Comparison of ENCODE assay signal across 8 cellular contexts in genomic region chr1:146387750-146388469, GRCh38.
A peak's percentile ranks its signal among the peaks of the same experiment; 100 is the strongest.
DNase-seq lines count a peak whose midpoint lies in the region; ATAC-seq and TF ChIP-seq lines count a peak whose summit lies in the region.
"Not testable (repeated sequence)": the region's sequence is repeated elsewhere in the genome, so short reads cannot be mapped to it uniquely, and the experiment has no call there.

No MANE protein-coding gene starts in this region.

- not testable (repeated sequence) for H2BK15ac ChIP-seq in IMR-90 (ENCODE audit: low read depth, low read length)

- dilution Hi-C loops in IMR-90 (cut with HindIII; ENCODE audit: low sequenced_read_pairs, unreplicated experiment) = not testable (repeated sequence)

- WGBS in IMR-90 (ENCODE audit: extremely low coverage in 2 of 2, insufficient read length in 1 of 2), 2 experiments = no CpG with 5 or more reads among the region's 10 CpGs

- H3K36me3 ChIP-seq in IMR-90 (ENCODE audit: control insufficient read depth, insufficient read depth, low read length); PC-3 (ENCODE audit: low read depth, low read length); vagina: not testable (repeated sequence)

- H4K5ac ChIP-seq in IMR-90 (ENCODE audit: low read depth, low read length) = not testable (repeated sequence)

- peak; percentile 6; the same call in 1 of the 2 replicates for TF ChIP-seq POLR2A in IMR-90 (IDR thresholded peaks at IDR 0.05; ENCODE audit: low read depth, low read length)
- not testable (repeated sequence) for TF ChIP-seq POLR2A in vagina (IDR thresholded peaks at IDR 0.05)

- not testable (repeated sequence) for H3K4me1 ChIP-seq in IMR-90 (ENCODE audit: control insufficient read depth, insufficient read depth, low read length); PC-3 (ENCODE audit: insufficient read depth, low read length); vagina

- H3K4me1 Mint-ChIP-seq in activated CD8-positive, alpha-beta T cell treated with anti-CD3 and anti-CD28 coated beads, Interleukin-2, amount 10 ng/mL, durations not matched to agents 7 days and 5 days (ENCODE audit: low read depth) = peaks cover 24% of the 10 kb centered on the region
- peaks cover 13% of the 10 kb centered on the region for H3K4me1 Mint-ChIP-seq in central memory CD8-positive, alpha-beta T cell

- ATAC-seq in GM18517 (IDR thresholded peaks at IDR 0.05; ENCODE audit: unreplicated experiment) = peak; percentile 53
- not testable (repeated sequence) for ATAC-seq in IMR-90 (ENCODE audit: low read depth); PC-3; activated CD8-positive, alpha-beta T cell treated with anti-CD3 and anti-CD28 coated beads, Interleukin-2, amount 10 ng/mL, durations not matched to agents 7 days and 5 days; central memory CD8-positive, alpha-beta T cell (replicated peaks; ENCODE audit: extremely low read depth, poor library complexity, severe bottlenecking)

- not testable (repeated sequence) for H3K9me2 ChIP-seq in PC-3 (replicated peaks; ENCODE audit: low read length)

- in situ Hi-C loops in IMR-90 (cut with MboI; ENCODE audit: low sequenced_read_pairs) = not testable (repeated sequence)

- not testable (repeated sequence) for H2BK5ac ChIP-seq in IMR-90 (ENCODE audit: low read depth, low read length, poor library complexity, severe bottlenecking)

- H2BK120ac ChIP-seq in IMR-90 (ENCODE audit: low read depth, low read length) = not testable (repeated sequence)

- H2AK5ac ChIP-seq in IMR-90 (ENCODE audit: low read depth, low read length) = not testable (repeated sequence)

- not testable (repeated sequence) for H3K9me1 ChIP-seq in IMR-90 (ENCODE audit: insufficient read depth, low read length)

- not testable (repeated sequence) for H3K18ac ChIP-seq in IMR-90 (ENCODE audit: low read depth, low read length)

- H3K4me2 ChIP-seq in IMR-90 (ENCODE audit: low read depth, low read length) = 0 out of 2 replicates have a peak overlapping the region, but pooled peaks have one; percentile 10
- peak overlapping the region; percentile 66 for H3K4me2 ChIP-seq in PC-3 (ENCODE audit: low read length)

- not testable (repeated sequence) for H4K91ac ChIP-seq in IMR-90 (ENCODE audit: insufficient read depth, low read depth, low read length)

- H2BK20ac ChIP-seq in IMR-90 (ENCODE audit: low read depth, low read length) = not testable (repeated sequence)

- BruUV-seq in IMR-90 (replicated peaks; lab: Mats Ljungman, UMichigan); PC-3 (replicated peaks; lab: Mats Ljungman, UMichigan): not testable (repeated sequence)

- not testable (repeated sequence) for H3K4ac ChIP-seq in IMR-90 (ENCODE audit: low read depth, low read length)

- not testable (repeated sequence) for H3K36me3 Mint-ChIP-seq in activated CD8-positive, alpha-beta T cell treated with anti-CD3 and anti-CD28 coated beads, Interleukin-2, amount 10 ng/mL, durations not matched to agents 7 days and 5 days (ENCODE audit: low read depth)
- peaks cover 12% of the 10 kb centered on the region for H3K36me3 Mint-ChIP-seq in central memory CD8-positive, alpha-beta T cell (ENCODE audit: insufficient read depth)

- not testable (repeated sequence) for TF ChIP-seq CTCF in IMR-90 (conservative IDR thresholded peaks at IDR 0.05; ENCODE audit: low read depth, low read length); PC-3 (conservative IDR thresholded peaks at IDR 0.05; ENCODE audit: low read depth, low read length); vagina (IDR thresholded peaks at IDR 0.05)

- not testable (repeated sequence) for H2AK9ac ChIP-seq in IMR-90 (replicated peaks; ENCODE audit: low read depth, low read length, poor library complexity)

- H3K79me2 ChIP-seq in PC-3 (ENCODE audit: low read length) = not testable (repeated sequence)

- H3K9me3 ChIP-seq in IMR-90 (ENCODE audit: control insufficient read depth, insufficient read depth, low read length); PC-3 (ENCODE audit: low read length); vagina: not testable (repeated sequence)

- DNase-seq in IMR-90 = peak; percentile 34
- peak; percentile 49 for DNase-seq in PC-3
- DNase-seq in activated CD8-positive, alpha-beta T cell treated with anti-CD3 and anti-CD28 coated beads, Interleukin-2, amount 10 ng/mL, durations not matched to agents 7 days and 5 days; central memory CD8-positive, alpha-beta T cell (ENCODE audit: low spot score in 2 of 2); vagina (ENCODE audit: extremely low spot score in 2 of 2): not testable (repeated sequence)
- peak; percentile 0 for DNase-seq in iris pigment epithelial cell (ENCODE audit: low read depth)
- peak; percentile 17 for DNase-seq in retina

- not testable (repeated sequence) for TF ChIP-seq RAD21 in IMR-90 (IDR thresholded peaks at IDR 0.05; ENCODE audit: low read length)

- not testable (repeated sequence) for H3K56ac ChIP-seq in IMR-90 (ENCODE audit: extremely low read depth, insufficient read depth, low read length)

- CTCF ChIA-PET in IMR-90 (lab: Yijun Ruan, JAX); PC-3 (lab: Charles Lee); activated CD8-positive, alpha-beta T cell treated with anti-CD3 and anti-CD28 coated beads, Interleukin-2, amount 10 ng/mL, durations not matched to agents 7 days and 5 days (lab: Charles Lee): not testable (repeated sequence)

- not testable (repeated sequence) for H3K23ac ChIP-seq in IMR-90 (ENCODE audit: low read depth, low read length)

- not testable (repeated sequence) for H3K27me3 Mint-ChIP-seq in activated CD8-positive, alpha-beta T cell treated with anti-CD3 and anti-CD28 coated beads, Interleukin-2, amount 10 ng/mL, durations not matched to agents 7 days and 5 days (ENCODE audit: low read depth); central memory CD8-positive, alpha-beta T cell

- POLR2A ChIA-PET in IMR-90 (lab: Charles Lee; ENCODE audit: unreplicated experiment) (interaction anchor here (0.5 to 1.0 kb wide), 3 partner anchors 10 to 793 kb away, joined by 3 to 4 read pairs (median 3); no protein-coding TSS in a partner anchor), PC-3 (lab: Charles Lee; ENCODE audit: unreplicated experiment) (interaction anchor here (0.7 to 1.0 kb wide), 3 partner anchors 11 to 976 kb away, joined by 7 to 17 read pairs (median 9); no protein-coding TSS in a partner anchor)
- POLR2A ChIA-PET in activated CD8-positive, alpha-beta T cell treated with anti-CD3 and anti-CD28 coated beads, Interleukin-2, amount 10 ng/mL, durations not matched to agents 7 days and 5 days (lab: Charles Lee) = interaction anchor here (0.6 to 1.4 kb wide), 4 partner anchors 9 to 1842 kb away, joined by 5 to 61 read pairs (median 14); no protein-coding TSS in a partner anchor

- peak overlapping the region; percentile 100 for H3K27ac Mint-ChIP-seq in activated CD8-positive, alpha-beta T cell treated with anti-CD3 and anti-CD28 coated beads, Interleukin-2, amount 10 ng/mL, durations not matched to agents 7 days and 5 days
- H3K27ac Mint-ChIP-seq in central memory CD8-positive, alpha-beta T cell (ENCODE audit: low read depth) = peak overlapping the region; percentile 99

- not testable (repeated sequence) for H3K9ac ChIP-seq in IMR-90 (ENCODE audit: low read depth, low read length); PC-3 (ENCODE audit: low read length)

- peak overlapping the region; percentile 89 for H3K4me3 Mint-ChIP-seq in activated CD8-positive, alpha-beta T cell treated with anti-CD3 and anti-CD28 coated beads, Interleukin-2, amount 10 ng/mL, durations not matched to agents 7 days and 5 days
- peak overlapping the region; percentile 88 for H3K4me3 Mint-ChIP-seq in central memory CD8-positive, alpha-beta T cell

- H3F3A ChIP-seq in PC-3 (ENCODE audit: low read length, unreplicated experiment) = not testable (repeated sequence)

- not testable (repeated sequence) for H4K8ac ChIP-seq in IMR-90 (ENCODE audit: low read depth in 2 of 2, low read length in 2 of 2)

- H2AFZ ChIP-seq in IMR-90 (replicated peaks; ENCODE audit: low read length, poor library complexity); PC-3 (ENCODE audit: low read length): not testable (repeated sequence)

- intact Hi-C loops in IMR-90 (cut with micrococcal nuclease); PC-3 (cut with micrococcal nuclease); vagina (cut with DNase I): not testable (repeated sequence)

- H3K27me3 ChIP-seq in IMR-90 (ENCODE audit: control insufficient read depth, insufficient read depth, low read length); PC-3 (ENCODE audit: low read length); vagina: not testable (repeated sequence)

- H3K27ac ChIP-seq in IMR-90 (ENCODE audit: insufficient read depth, low read length) (0 out of 2 replicates have a peak overlapping the region, but pooled peaks have one; percentile 1), PC-3 (ENCODE audit: low read length) (peak overlapping the region; percentile 26; the same call in 1 of the 2 replicates), vagina (peak overlapping the region; percentile 91)

- H3K79me1 ChIP-seq in IMR-90 (ENCODE audit: low read depth in 1 of 2, low read length in 2 of 2) = not testable (repeated sequence)

- H3K9me3 Mint-ChIP-seq in activated CD8-positive, alpha-beta T cell treated with anti-CD3 and anti-CD28 coated beads, Interleukin-2, amount 10 ng/mL, durations not matched to agents 7 days and 5 days (ENCODE audit: insufficient read depth); central memory CD8-positive, alpha-beta T cell: not testable (repeated sequence)

- H3K4me3 ChIP-seq in IMR-90 (ENCODE audit: insufficient read depth, low read depth, low read length); PC-3 (ENCODE audit: low read length); vagina: not testable (repeated sequence)

- not testable (repeated sequence) for H3K14ac ChIP-seq in IMR-90 (replicated peaks; ENCODE audit: low read depth, low read length)

- H4K20me1 ChIP-seq in IMR-90 (ENCODE audit: insufficient read depth, low read length); PC-3 (ENCODE audit: low read length): not testable (repeated sequence)

Comparison
In these comparisons a context has a peak if more than half of its experiments do, and no peak if none do; other contexts are left out.
1. H3K27ac ChIP-seq: peak in every context shown above with its lines; median percentile 91 in vagina; 26 in PC-3; 1 in IMR-90.